ENCODE assay signal across 1 cellular context in the genomic region with DNA sequence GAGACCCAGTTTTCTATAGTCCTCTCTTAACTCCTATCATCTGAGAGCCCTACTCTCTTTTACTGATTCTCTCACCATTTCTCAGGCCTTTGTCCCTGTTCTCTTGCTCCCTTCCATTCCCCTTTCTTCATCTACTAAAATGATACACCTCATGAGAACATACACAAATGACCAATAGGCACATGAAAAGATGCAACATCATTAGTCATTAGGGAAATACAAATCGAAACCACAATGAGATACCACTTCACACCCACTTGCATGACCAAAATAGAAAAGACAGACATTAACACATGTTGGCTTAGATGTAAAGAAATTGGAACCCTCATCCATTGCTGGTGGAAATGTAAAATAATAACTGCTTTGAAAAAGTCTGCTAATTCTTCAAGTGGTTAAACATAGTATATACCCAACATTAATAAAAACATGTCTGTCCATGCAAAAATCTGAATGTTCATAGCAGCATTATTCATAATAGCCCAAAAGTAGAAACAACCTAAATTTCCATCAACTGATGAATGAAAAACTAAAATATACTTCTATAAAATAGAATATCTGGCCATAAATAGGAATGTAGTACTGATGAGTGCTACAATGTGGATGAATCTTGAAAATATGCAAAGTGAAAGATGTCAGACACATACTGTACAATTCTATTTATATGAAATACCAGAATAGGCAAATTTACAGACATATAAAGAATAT.
TF ChIP-seq lines count a peak whose summit lies in the region.

No MANE protein-coding gene starts in this region.

TF ChIP-seq in SK-N-SH, 30 proteins besides CTCF, POLR2A, EP300 and RAD21 (continued from another document):
- TF ChIP-seq, protein P1, sequence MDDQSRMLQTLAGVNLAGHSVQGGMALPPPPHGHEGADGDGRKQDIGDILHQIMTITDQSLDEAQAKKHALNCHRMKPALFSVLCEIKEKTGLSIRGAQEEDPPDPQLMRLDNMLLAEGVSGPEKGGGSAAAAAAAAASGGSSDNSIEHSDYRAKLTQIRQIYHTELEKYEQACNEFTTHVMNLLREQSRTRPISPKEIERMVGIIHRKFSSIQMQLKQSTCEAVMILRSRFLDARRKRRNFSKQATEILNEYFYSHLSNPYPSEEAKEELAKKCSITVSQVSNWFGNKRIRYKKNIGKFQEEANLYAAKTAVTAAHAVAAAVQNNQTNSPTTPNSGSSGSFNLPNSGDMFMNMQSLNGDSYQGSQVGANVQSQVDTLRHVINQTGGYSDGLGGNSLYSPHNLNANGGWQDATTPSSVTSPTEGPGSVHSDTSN (IDR thresholded peaks at IDR 0.05), result no peak
- TF ChIP-seq POLR2AphosphoS5 (IDR thresholded peaks at IDR 0.05; ENCODE audit: low read depth, low read length), result no peak
- no peak for TF ChIP-seq FOXM1 (IDR thresholded peaks at IDR 0.05; ENCODE audit: low read depth)
